1 cellular context compared by ENCODE assay signal in the genomic region with DNA sequence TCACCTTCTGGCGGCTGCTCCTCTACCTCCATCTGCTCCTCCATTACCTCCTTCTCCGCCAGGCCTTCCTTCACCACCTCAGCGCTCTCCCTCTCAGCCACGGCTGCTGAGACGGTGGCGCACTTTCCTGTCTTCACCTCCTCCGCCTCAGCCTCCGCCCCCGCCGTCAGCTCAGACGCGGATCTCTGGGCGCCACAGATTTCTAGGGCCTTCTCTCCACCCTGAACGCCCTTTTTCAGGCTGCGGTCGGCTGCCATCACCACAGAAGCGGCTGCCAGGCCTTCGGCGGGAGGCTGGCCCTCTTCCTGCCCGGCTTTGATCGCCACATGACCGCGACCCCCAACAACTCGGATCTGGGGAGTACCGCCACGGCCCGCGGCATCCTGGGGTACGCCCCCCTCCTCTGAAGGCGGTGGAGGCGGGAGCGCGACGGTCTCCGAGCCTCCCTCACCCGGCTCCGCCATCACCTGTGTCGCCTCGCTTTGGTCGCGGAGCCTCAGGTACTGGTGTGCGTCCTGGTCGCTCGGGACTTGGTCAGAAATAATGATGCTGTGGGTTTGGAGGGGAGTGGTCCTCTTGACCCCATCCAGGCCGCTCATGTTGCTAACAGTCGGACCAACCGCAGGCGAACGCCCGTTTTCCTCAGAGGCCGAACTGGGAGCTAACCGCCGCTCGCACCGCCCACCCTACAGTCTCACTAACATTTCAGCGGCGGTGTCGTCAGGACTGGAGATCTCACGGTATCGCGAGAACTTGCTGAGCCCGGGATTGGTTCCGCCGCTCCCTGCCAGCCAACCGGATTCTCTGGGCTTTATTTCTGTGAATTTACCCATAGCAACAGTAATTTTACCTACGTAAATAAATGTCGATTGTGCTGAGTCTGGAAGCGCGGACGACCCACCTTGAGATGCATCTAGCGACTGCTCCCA.
TF ChIP-seq lines count a peak whose summit lies in the region.

A gene (minus strand): TSS at position 699 of the 929 bp plus-strand sequence. CDS start 100 bp downstream, at position 599.

TF ChIP-seq in HepG2, 621 proteins besides CTCF, POLR2A, EP300 and RAD21 (continued from another document and continues in another):
- TF ChIP-seq, protein P1, sequence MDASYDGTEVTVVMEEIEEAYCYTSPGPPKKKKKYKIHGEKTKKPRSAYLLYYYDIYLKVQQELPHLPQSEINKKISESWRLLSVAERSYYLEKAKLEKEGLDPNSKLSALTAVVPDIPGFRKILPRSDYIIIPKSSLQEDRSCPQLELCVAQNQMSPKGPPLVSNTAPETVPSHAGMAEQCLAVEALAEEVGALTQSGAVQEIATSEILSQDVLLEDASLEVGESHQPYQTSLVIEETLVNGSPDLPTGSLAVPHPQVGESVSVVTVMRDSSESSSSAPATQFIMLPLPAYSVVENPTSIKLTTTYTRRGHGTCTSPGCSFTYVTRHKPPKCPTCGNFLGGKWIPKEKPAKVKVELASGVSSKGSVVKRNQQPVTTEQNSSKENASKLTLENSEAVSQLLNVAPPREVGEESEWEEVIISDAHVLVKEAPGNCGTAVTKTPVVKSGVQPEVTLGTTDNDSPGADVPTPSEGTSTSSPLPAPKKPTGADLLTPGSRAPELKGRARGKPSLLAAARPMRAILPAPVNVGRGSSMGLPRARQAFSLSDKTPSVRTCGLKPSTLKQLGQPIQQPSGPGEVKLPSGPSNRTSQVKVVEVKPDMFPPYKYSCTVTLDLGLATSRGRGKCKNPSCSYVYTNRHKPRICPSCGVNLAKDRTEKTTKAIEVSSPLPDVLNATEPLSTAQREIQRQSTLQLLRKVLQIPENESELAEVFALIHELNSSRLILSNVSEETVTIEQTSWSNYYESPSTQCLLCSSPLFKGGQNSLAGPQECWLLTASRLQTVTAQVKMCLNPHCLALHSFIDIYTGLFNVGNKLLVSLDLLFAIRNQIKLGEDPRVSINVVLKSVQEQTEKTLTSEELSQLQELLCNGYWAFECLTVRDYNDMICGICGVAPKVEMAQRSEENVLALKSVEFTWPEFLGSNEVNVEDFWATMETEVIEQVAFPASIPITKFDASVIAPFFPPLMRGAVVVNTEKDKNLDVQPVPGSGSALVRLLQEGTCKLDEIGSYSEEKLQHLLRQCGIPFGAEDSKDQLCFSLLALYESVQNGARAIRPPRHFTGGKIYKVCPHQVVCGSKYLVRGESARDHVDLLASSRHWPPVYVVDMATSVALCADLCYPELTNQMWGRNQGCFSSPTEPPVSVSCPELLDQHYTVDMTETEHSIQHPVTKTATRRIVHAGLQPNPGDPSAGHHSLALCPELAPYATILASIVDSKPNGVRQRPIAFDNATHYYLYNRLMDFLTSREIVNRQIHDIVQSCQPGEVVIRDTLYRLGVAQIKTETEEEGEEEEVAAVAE (CRISPR knock-in tag; IDR thresholded peaks at IDR 0.05; ENCODE audit: borderline replicate concordance), result peak; percentile 66; the same call in 1 of the 2 replicates
- TF ChIP-seq RORA (CRISPR knock-in tag; IDR thresholded peaks at IDR 0.05), result no peak
- peak; percentile 81 for TF ChIP-seq ZNF563 (CRISPR knock-in tag; IDR thresholded peaks at IDR 0.05)
- TF ChIP-seq, protein P2, sequence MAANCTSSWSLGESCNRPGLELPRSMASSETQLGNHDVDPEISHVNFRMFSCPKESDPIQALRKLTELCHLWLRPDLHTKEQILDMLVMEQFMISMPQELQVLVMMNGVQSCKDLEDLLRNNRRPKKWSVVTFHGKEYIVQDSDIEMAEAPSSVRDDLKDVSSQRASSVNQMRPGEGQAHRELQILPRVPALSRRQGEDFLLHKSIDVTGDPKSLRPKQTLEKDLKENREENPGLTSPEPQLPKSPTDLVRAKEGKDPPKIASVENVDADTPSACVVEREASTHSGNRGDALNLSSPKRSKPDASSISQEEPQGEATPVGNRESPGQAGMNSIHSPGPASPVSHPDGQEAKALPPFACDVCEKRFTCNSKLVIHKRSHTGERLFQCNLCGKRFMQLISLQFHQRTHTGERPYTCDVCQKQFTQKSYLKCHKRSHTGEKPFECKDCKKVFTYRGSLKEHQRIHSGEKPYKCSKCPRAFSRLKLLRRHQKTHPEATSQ (CRISPR knock-in tag; IDR thresholded peaks at IDR 0.05; ENCODE audit: borderline replicate concordance), result peak; percentile 86
- TF ChIP-seq SP5 (CRISPR knock-in tag; IDR thresholded peaks at IDR 0.05; ENCODE audit: borderline replicate concordance, low read depth), result no peak
- TF ChIP-seq, protein P3, sequence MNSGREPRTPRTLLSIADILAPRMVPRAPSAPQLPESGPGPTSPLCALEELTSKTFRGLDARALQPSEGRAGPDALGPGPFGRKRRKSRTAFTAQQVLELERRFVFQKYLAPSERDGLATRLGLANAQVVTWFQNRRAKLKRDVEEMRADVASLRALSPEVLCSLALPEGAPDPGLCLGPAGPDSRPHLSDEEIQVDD (CRISPR knock-in tag; IDR thresholded peaks at IDR 0.05; ENCODE audit: borderline replicate concordance), result no peak; the same call in 1 of the 2 replicates
- peak; percentile 51 for TF ChIP-seq NR2C2 (CRISPR knock-in tag; IDR thresholded peaks at IDR 0.05; ENCODE audit: borderline replicate concordance)
- no peak for TF ChIP-seq GPN1 (CRISPR knock-in tag; IDR thresholded peaks at IDR 0.05; ENCODE audit: borderline replicate concordance)
- peak; percentile 43 for TF ChIP-seq U2AF1 (optimal IDR thresholded peaks at IDR 0.05; ENCODE audit: low read depth, low read length)
- TF ChIP-seq, protein P4, sequence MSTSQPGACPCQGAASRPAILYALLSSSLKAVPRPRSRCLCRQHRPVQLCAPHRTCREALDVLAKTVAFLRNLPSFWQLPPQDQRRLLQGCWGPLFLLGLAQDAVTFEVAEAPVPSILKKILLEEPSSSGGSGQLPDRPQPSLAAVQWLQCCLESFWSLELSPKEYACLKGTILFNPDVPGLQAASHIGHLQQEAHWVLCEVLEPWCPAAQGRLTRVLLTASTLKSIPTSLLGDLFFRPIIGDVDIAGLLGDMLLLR (CRISPR knock-in tag; IDR thresholded peaks at IDR 0.05), result no peak
- TF ChIP-seq, protein P5, sequence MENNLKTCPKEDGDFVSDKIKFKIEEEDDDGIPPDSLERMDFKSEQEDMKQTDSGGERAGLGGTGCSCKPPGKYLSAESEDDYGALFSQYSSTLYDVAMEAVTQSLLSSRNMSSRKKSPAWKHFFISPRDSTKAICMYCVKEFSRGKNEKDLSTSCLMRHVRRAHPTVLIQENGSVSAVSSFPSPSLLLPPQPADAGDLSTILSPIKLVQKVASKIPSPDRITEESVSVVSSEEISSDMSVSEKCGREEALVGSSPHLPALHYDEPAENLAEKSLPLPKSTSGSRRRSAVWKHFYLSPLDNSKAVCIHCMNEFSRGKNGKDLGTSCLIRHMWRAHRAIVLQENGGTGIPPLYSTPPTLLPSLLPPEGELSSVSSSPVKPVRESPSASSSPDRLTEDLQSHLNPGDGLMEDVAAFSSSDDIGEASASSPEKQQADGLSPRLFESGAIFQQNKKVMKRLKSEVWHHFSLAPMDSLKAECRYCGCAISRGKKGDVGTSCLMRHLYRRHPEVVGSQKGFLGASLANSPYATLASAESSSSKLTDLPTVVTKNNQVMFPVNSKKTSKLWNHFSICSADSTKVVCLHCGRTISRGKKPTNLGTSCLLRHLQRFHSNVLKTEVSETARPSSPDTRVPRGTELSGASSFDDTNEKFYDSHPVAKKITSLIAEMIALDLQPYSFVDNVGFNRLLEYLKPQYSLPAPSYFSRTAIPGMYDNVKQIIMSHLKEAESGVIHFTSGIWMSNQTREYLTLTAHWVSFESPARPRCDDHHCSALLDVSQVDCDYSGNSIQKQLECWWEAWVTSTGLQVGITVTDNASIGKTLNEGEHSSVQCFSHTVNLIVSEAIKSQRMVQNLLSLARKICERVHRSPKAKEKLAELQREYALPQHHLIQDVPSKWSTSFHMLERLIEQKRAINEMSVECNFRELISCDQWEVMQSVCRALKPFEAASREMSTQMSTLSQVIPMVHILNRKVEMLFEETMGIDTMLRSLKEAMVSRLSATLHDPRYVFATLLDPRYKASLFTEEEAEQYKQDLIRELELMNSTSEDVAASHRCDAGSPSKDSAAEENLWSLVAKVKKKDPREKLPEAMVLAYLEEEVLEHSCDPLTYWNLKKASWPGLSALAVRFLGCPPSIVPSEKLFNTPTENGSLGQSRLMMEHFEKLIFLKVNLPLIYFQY (CRISPR knock-in tag; IDR thresholded peaks at IDR 0.05; ENCODE audit: borderline replicate concordance), result no peak
- peak; percentile 89 for TF ChIP-seq BORCS8-MEF2B (CRISPR knock-in tag; IDR thresholded peaks at IDR 0.05)
- TF ChIP-seq CBX1 (IDR thresholded peaks at IDR 0.05; ENCODE audit: low read depth), result no peak
- TF ChIP-seq, protein P6, sequence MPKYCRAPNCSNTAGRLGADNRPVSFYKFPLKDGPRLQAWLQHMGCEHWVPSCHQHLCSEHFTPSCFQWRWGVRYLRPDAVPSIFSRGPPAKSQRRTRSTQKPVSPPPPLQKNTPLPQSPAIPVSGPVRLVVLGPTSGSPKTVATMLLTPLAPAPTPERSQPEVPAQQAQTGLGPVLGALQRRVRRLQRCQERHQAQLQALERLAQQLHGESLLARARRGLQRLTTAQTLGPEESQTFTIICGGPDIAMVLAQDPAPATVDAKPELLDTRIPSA (CRISPR knock-in tag; IDR thresholded peaks at IDR 0.05; ENCODE audit: borderline replicate concordance), result no peak
- 0 out of 2 replicates have a peak, but pooled peaks have one; percentile 36 for TF ChIP-seq SOX13 (IDR thresholded peaks at IDR 0.05)
- TF ChIP-seq SOX13 (CRISPR knock-in tag; conservative IDR thresholded peaks at IDR 0.05 in 1 of 2, IDR thresholded peaks at IDR 0.05 in 1 of 2), result no peak; a peak in 1 of 4 replicates
- TF ChIP-seq, protein P7, sequence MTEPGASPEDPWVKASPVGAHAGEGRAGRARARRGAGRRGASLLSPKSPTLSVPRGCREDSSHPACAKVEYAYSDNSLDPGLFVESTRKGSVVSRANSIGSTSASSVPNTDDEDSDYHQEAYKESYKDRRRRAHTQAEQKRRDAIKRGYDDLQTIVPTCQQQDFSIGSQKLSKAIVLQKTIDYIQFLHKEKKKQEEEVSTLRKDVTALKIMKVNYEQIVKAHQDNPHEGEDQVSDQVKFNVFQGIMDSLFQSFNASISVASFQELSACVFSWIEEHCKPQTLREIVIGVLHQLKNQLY (CRISPR knock-in tag; IDR thresholded peaks at IDR 0.05), result no peak
- TF ChIP-seq ZIK1 (CRISPR knock-in tag; IDR thresholded peaks at IDR 0.05; ENCODE audit: borderline replicate concordance, low read depth), result no peak
- TF ChIP-seq REXO4 (CRISPR knock-in tag; IDR thresholded peaks at IDR 0.05; ENCODE audit: borderline replicate concordance), result no peak
- TF ChIP-seq MTA3 (CRISPR knock-in tag; IDR thresholded peaks at IDR 0.05), result no peak
- TF ChIP-seq NKX3-1 (CRISPR knock-in tag; IDR thresholded peaks at IDR 0.05), result 0 out of 2 replicates have a peak, but pooled peaks have one; percentile 83
- TF ChIP-seq HOXA5 (CRISPR knock-in tag; IDR thresholded peaks at IDR 0.05), result peak; percentile 62; the same call in 1 of the 2 replicates
- TF ChIP-seq ZNF777 (CRISPR knock-in tag; IDR thresholded peaks at IDR 0.05), result peak; percentile 20; the same call in 1 of the 2 replicates
- TF ChIP-seq ESRRA (CRISPR knock-in tag; IDR thresholded peaks at IDR 0.05; ENCODE audit: low read depth), result no peak
- TF ChIP-seq FOXK1 (CRISPR knock-in tag; IDR thresholded peaks at IDR 0.05; ENCODE audit: borderline replicate concordance, low read depth), result peak; percentile 56; the same call in 1 of the 2 replicates
- TF ChIP-seq, protein P8, sequence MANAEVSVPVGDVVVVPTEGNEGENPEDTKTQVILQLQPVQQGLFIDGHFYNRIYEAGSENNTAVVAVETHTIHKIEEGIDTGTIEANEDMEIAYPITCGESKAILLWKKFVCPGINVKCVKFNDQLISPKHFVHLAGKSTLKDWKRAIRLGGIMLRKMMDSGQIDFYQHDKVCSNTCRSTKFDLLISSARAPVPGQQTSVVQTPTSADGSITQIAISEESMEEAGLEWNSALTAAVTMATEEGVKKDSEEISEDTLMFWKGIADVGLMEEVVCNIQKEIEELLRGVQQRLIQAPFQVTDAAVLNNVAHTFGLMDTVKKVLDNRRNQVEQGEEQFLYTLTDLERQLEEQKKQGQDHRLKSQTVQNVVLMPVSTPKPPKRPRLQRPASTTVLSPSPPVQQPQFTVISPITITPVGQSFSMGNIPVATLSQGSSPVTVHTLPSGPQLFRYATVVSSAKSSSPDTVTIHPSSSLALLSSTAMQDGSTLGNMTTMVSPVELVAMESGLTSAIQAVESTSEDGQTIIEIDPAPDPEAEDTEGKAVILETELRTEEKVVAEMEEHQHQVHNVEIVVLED (CRISPR knock-in tag; IDR thresholded peaks at IDR 0.05; ENCODE audit: borderline replicate concordance), result peak; percentile 60
- peak; percentile 91 for TF ChIP-seq ZNF781 (CRISPR knock-in tag; IDR thresholded peaks at IDR 0.05; ENCODE audit: borderline replicate concordance, not compliant biosample characterization)
- no peak for TF ChIP-seq TCF7L2 (IDR thresholded peaks at IDR 0.05; ENCODE audit: low read depth, low read length)
- TF ChIP-seq, protein P9, sequence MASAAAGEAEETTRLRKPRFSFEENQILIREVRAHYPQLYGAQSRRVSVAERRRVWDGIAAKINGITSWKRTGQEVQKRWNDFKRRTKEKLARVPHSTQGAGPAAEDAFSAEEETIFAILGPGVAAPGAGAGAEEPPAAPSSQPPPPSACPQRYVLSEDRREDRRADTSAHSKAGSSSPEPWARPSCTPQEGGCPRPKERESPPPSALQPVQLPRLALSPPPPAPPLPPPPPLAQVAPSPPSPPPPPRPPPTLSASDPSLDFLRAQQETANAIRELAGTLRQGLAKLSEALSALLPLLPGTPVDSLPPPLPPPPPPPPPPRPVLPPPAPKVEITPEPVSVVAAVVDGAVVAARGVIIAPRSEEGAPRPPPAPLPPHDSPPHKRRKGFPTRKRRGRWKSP (CRISPR knock-in tag; IDR thresholded peaks at IDR 0.05), result peak; percentile 90
- TF ChIP-seq ZFY (CRISPR knock-in tag; IDR thresholded peaks at IDR 0.05), result peak; percentile 87
- peak; percentile 74 for TF ChIP-seq HNRNPLL (IDR thresholded peaks at IDR 0.05; ENCODE audit: low read depth, low read length, poor library complexity, severe bottlenecking)
- TF ChIP-seq, protein P10, sequence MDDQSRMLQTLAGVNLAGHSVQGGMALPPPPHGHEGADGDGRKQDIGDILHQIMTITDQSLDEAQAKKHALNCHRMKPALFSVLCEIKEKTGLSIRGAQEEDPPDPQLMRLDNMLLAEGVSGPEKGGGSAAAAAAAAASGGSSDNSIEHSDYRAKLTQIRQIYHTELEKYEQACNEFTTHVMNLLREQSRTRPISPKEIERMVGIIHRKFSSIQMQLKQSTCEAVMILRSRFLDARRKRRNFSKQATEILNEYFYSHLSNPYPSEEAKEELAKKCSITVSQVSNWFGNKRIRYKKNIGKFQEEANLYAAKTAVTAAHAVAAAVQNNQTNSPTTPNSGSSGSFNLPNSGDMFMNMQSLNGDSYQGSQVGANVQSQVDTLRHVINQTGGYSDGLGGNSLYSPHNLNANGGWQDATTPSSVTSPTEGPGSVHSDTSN (CRISPR knock-in tag; IDR thresholded peaks at IDR 0.05; ENCODE audit: borderline replicate concordance), result no peak
- no peak for TF ChIP-seq TCF7 (IDR thresholded peaks at IDR 0.05; ENCODE audit: low read depth)
- TF ChIP-seq, protein P11, sequence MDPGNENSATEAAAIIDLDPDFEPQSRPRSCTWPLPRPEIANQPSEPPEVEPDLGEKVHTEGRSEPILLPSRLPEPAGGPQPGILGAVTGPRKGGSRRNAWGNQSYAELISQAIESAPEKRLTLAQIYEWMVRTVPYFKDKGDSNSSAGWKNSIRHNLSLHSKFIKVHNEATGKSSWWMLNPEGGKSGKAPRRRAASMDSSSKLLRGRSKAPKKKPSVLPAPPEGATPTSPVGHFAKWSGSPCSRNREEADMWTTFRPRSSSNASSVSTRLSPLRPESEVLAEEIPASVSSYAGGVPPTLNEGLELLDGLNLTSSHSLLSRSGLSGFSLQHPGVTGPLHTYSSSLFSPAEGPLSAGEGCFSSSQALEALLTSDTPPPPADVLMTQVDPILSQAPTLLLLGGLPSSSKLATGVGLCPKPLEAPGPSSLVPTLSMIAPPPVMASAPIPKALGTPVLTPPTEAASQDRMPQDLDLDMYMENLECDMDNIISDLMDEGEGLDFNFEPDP (CRISPR knock-in tag; conservative IDR thresholded peaks at IDR 0.05), result peak; percentile 98; the same call in 1 of the 2 replicates
- TF ChIP-seq ZNF350 (CRISPR knock-in tag; IDR thresholded peaks at IDR 0.05; ENCODE audit: borderline replicate concordance, low read depth), result peak; percentile 94
- TF ChIP-seq SETDB1 (CRISPR knock-in tag; IDR thresholded peaks at IDR 0.05; ENCODE audit: borderline replicate concordance), result no peak
